16 cellular contexts compared by ENCODE assay signal in genomic region chrX:19649227-19650009, GRCh38.
A peak's percentile ranks its signal among the peaks of the same experiment; 100 is the strongest.
DNase-seq lines count a peak whose midpoint lies in the region; ATAC-seq and TF ChIP-seq lines count a peak whose summit lies in the region.
"Had no signal": no experiment of that assay in that cellular context is flagged by ENCODE, and none has a peak within 500 bp of the region (broad histone marks: within the 10 kb centered on the region; RNA-seq: fewer than 3 reads in every experiment).

No MANE protein-coding gene starts in this region.

- H3K27me3 ChIP-seq in adipocyte (replicated peaks; ENCODE audit: control insufficient read depth, insufficient read depth, low read length) (no peaks in the 10 kb centered on the region), gastroesophageal sphincter (no peaks in the 10 kb centered on the region), suprapubic skin (no peaks in the 10 kb centered on the region)
- H3K27me3 ChIP-seq: esophagus muscularis mucosa, transverse colon had no signal

- H3K27ac Mint-ChIP-seq in activated naive CD4-positive, alpha-beta T cell treated with anti-CD3 and anti-CD28 coated beads for 36 hours, result peak overlapping the region; percentile 6
- no peak overlapping the region for H3K27ac Mint-ChIP-seq in activated naive CD4-positive, alpha-beta T cell treated with anti-CD3 and anti-CD28 coated beads, Interleukin-2, amount 10 ng/mL, durations not matched to agents 7 days and 5 days
- H3K27ac Mint-ChIP-seq: activated CD4-positive, alpha-beta memory T cell treated with anti-CD3 and anti-CD28 coated beads, Interleukin-2, amount 10 ng/mL, durations not matched to agents 7 days and 5 days had no signal

- peak overlapping the region; percentile 33 for H3K9ac ChIP-seq in adipocyte (ENCODE audit: low read length)
- H3K9ac ChIP-seq: parathyroid adenoma had no signal

- no peaks in the 10 kb centered on the region for H3K9me3 ChIP-seq in adipocyte (ENCODE audit: control insufficient read depth, low read length)
- H3K9me3 ChIP-seq in gastroesophageal sphincter, result no peaks in the 10 kb centered on the region
- H3K9me3 ChIP-seq in suprapubic skin, result no peaks in the 10 kb centered on the region
- H3K9me3 ChIP-seq: esophagus muscularis mucosa, transverse colon had no signal

- no peak for TF ChIP-seq EP300 in gastroesophageal sphincter (IDR thresholded peaks at IDR 0.05)
- TF ChIP-seq EP300 in suprapubic skin (IDR thresholded peaks at IDR 0.05), result no peak

- intact Hi-C loops in activated naive CD4-positive, alpha-beta T cell treated with anti-CD3 and anti-CD28 coated beads for 36 hours (cut with micrococcal nuclease), result no loop called here

- TF ChIP-seq CTCF in gastroesophageal sphincter (IDR thresholded peaks at IDR 0.05) (no peak), suprapubic skin (IDR thresholded peaks at IDR 0.05) (no peak)

- H3K27me3 Mint-ChIP-seq in activated naive CD4-positive, alpha-beta T cell treated with anti-CD3 and anti-CD28 coated beads for 36 hours (ENCODE audit: low read depth), result no peaks in the 10 kb centered on the region
- H3K27me3 Mint-ChIP-seq in activated naive CD4-positive, alpha-beta T cell treated with anti-CD3 and anti-CD28 coated beads, Interleukin-2, amount 10 ng/mL, durations not matched to agents 7 days and 5 days, result no peaks in the 10 kb centered on the region
- H3K27me3 Mint-ChIP-seq: activated CD4-positive, alpha-beta memory T cell treated with anti-CD3 and anti-CD28 coated beads, Interleukin-2, amount 10 ng/mL, durations not matched to agents 7 days and 5 days had no signal

- H3K4me3 ChIP-seq in adipocyte (ENCODE audit: low read length) (no peak overlapping the region), gastroesophageal sphincter (no peak overlapping the region), suprapubic skin (no peak overlapping the region)
- H3K4me3 ChIP-seq: esophagus muscularis mucosa, transverse colon had no signal

- DNase-seq in activated naive CD4-positive, alpha-beta T cell treated with anti-CD3 and anti-CD28 coated beads for 36 hours, result no peak
- no peak for DNase-seq in activated naive CD4-positive, alpha-beta T cell treated with anti-CD3 and anti-CD28 coated beads, Interleukin-2, amount 10 ng/mL, durations not matched to agents 7 days and 5 days
- peak; percentile 69 for DNase-seq in adipocyte (ENCODE audit: low read depth)
- DNase-seq in suprapubic skin (ENCODE audit: low spot score in 2 of 2), result no peak
- DNase-seq in A172 (ENCODE audit: low spot score), result no peak
- DNase-seq in HuH-7.5 (ENCODE audit: low spot score), result no peak
- DNase-seq: activated CD4-positive, alpha-beta memory T cell treated with anti-CD3 and anti-CD28 coated beads, Interleukin-2, amount 10 ng/mL, durations not matched to agents 7 days and 5 days; activated naive CD4-positive, alpha-beta T cell treated with anti-CD3 and anti-CD28 coated beads, Interleukin-2, amount 50 U/mL, for 16 hours; KBM-7; NCI-H1417; transverse colon had no signal

- TF ChIP-seq POLR2A in gastroesophageal sphincter (IDR thresholded peaks at IDR 0.05) (no peak), suprapubic skin (IDR thresholded peaks at IDR 0.05) (no peak)

- peaks cover 11% of the 10 kb centered on the region for H3K36me3 Mint-ChIP-seq in activated naive CD4-positive, alpha-beta T cell treated with anti-CD3 and anti-CD28 coated beads for 36 hours (ENCODE audit: low read depth)
- peaks cover 25% of the 10 kb centered on the region for H3K36me3 Mint-ChIP-seq in activated naive CD4-positive, alpha-beta T cell treated with anti-CD3 and anti-CD28 coated beads, Interleukin-2, amount 10 ng/mL, durations not matched to agents 7 days and 5 days

- H3K9me3 Mint-ChIP-seq in activated naive CD4-positive, alpha-beta T cell treated with anti-CD3 and anti-CD28 coated beads for 36 hours, result no peaks in the 10 kb centered on the region
- no peaks in the 10 kb centered on the region for H3K9me3 Mint-ChIP-seq in activated naive CD4-positive, alpha-beta T cell treated with anti-CD3 and anti-CD28 coated beads, Interleukin-2, amount 10 ng/mL, durations not matched to agents 7 days and 5 days
- H3K9me3 Mint-ChIP-seq: activated CD4-positive, alpha-beta memory T cell treated with anti-CD3 and anti-CD28 coated beads, Interleukin-2, amount 10 ng/mL, durations not matched to agents 7 days and 5 days had no signal

- CTCF ChIA-PET in activated naive CD4-positive, alpha-beta T cell treated with anti-CD3 and anti-CD28 coated beads for 36 hours (lab: Charles Lee), result no interaction called here
- CTCF ChIA-PET in activated naive CD4-positive, alpha-beta T cell treated with anti-CD3 and anti-CD28 coated beads, Interleukin-2, amount 10 ng/mL, durations not matched to agents 7 days and 5 days (lab: Charles Lee), result no interaction called here

- H3K4me1 Mint-ChIP-seq in activated naive CD4-positive, alpha-beta T cell treated with anti-CD3 and anti-CD28 coated beads for 36 hours (ENCODE audit: low read depth), result peaks cover 50% of the 10 kb centered on the region
- peaks cover 7% of the 10 kb centered on the region for H3K4me1 Mint-ChIP-seq in activated naive CD4-positive, alpha-beta T cell treated with anti-CD3 and anti-CD28 coated beads, Interleukin-2, amount 10 ng/mL, durations not matched to agents 7 days and 5 days

- H3K4me1 ChIP-seq in adipocyte (ENCODE audit: control insufficient read depth, insufficient read depth, low read length) (peaks cover 31% of the 10 kb centered on the region), gastroesophageal sphincter (no peaks in the 10 kb centered on the region), suprapubic skin (peaks cover 7% of the 10 kb centered on the region)
- H3K4me1 ChIP-seq: esophagus muscularis mucosa, parathyroid adenoma, transverse colon had no signal

- H3K4me3 Mint-ChIP-seq in activated naive CD4-positive, alpha-beta T cell treated with anti-CD3 and anti-CD28 coated beads for 36 hours, result no peak overlapping the region
- no peak overlapping the region for H3K4me3 Mint-ChIP-seq in activated naive CD4-positive, alpha-beta T cell treated with anti-CD3 and anti-CD28 coated beads, Interleukin-2, amount 10 ng/mL, durations not matched to agents 7 days and 5 days
- H3K4me3 Mint-ChIP-seq: activated CD4-positive, alpha-beta memory T cell treated with anti-CD3 and anti-CD28 coated beads, Interleukin-2, amount 10 ng/mL, durations not matched to agents 7 days and 5 days had no signal

- H3K27ac ChIP-seq in gastroesophageal sphincter (no peak overlapping the region), suprapubic skin (peak overlapping the region; percentile 51)
- H3K27ac ChIP-seq: esophagus muscularis mucosa, parathyroid adenoma, transverse colon had no signal

- H3K36me3 ChIP-seq in adipocyte (ENCODE audit: control insufficient read depth, insufficient read depth, low read length, severe bottlenecking) (peaks cover 4% of the 10 kb centered on the region), gastroesophageal sphincter (no peaks in the 10 kb centered on the region), suprapubic skin (no peaks in the 10 kb centered on the region)
- H3K36me3 ChIP-seq: esophagus muscularis mucosa, transverse colon had no signal

- WGBS in gastroesophageal sphincter (ENCODE audit: low coverage in 1 of 2), 2 donors, result 64 to 70% methylated on average over 4 to 7 of the region's 7 CpGs
- 66% methylated on average over 7 of the region's 7 CpGs for WGBS in suprapubic skin

- ATAC-seq in gastroesophageal sphincter, result peak; percentile 52
- no peak for ATAC-seq in HG03460 (IDR thresholded peaks at IDR 0.05; ENCODE audit: unreplicated experiment)
- ATAC-seq: Panc1 had no signal
